Comparison of ENCODE assay signal across 8 cellular contexts in the genomic region with DNA sequence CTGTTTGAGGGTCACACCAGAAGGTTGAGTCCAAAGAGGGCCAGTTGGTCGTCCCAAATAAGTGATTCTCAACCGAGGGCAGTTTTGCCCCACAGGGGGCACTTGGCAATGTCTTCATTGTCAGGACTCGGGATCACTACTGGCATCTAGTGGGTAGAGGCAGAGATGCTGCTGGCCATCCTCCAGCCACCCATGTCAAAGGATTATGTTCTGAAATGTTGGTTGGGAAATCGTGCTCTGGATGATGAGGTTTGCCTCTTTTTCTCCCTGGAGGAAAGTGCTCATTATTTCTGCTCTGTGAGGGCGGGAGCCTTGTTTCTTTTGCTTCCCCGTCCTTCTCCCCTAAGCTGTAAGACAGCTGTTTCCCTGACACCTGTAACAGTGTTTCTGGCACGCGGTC. TPM values are rescaled to one million over a fixed set of nuclear protein-coding genes. Genes with fewer than 3 reads are reported as not detected.
DNase-seq lines count a peak whose midpoint lies in the region; ATAC-seq, FAIRE-seq and TF ChIP-seq lines count a peak whose summit lies in the region.

No MANE protein-coding gene starts in this region.

- H3K9ac ChIP-seq in astrocyte (ENCODE audit: low read length) = no peak overlapping the region

- FAIRE-seq in astrocyte (lab: Jason Lieb, UNC) = peak; percentile 73
- no peak for FAIRE-seq in small intestine (lab: Jason Lieb, UNC)

- H4K20me1 ChIP-seq in astrocyte (ENCODE audit: insufficient read depth, low read length) = no peaks in the 10 kb centered on the region

- H3K4me3 ChIP-seq in GM12875 (ENCODE audit: low read depth, low read length) = no peak overlapping the region
- no peak overlapping the region for H3K4me3 ChIP-seq in astrocyte (ENCODE audit: insufficient read depth, low read depth, low read length)
- no peak overlapping the region for H3K4me3 ChIP-seq in small intestine (ENCODE audit: low read depth in 1 of 2, low read length in 2 of 2)

- no peak overlapping the region for H3K27ac ChIP-seq in astrocyte (ENCODE audit: low read depth, low read length)
- peak overlapping the region in 1 of 2 donors; percentile 36 for H3K27ac ChIP-seq in small intestine (ENCODE audit: low read depth in 1 of 2, low read length in 1 of 2)

- peaks cover 16% of the 10 kb centered on the region for H3K79me2 ChIP-seq in astrocyte (ENCODE audit: insufficient read depth, low read length)

- no peak overlapping the region for H3K27ac Mint-ChIP-seq in astrocyte (ENCODE audit: unreplicated experiment)

- H3K4me3 Mint-ChIP-seq in astrocyte (ENCODE audit: unreplicated experiment) = no peak overlapping the region

- peaks cover 5% of the 10 kb centered on the region for H3K36me3 Mint-ChIP-seq in astrocyte (ENCODE audit: low read depth, unreplicated experiment)

- H2AFZ ChIP-seq in astrocyte (ENCODE audit: low read depth, low read length) = no peak overlapping the region

- H3K27me3 Mint-ChIP-seq in astrocyte (ENCODE audit: low read depth, unreplicated experiment) = no peaks in the 10 kb centered on the region

- H3K4me1 Mint-ChIP-seq in astrocyte (ENCODE audit: low read depth, unreplicated experiment) = peaks cover 4% of the 10 kb centered on the region

- H3K4me2 ChIP-seq in astrocyte (ENCODE audit: low read length) = no peak overlapping the region

- no peak for ATAC-seq in HG03520 (IDR thresholded peaks at IDR 0.05; ENCODE audit: unreplicated experiment)

- WGBS in small intestine, 3 donors = 16 to 37% (median 21%) methylated on average over 7 to 8 of the region's 8 CpGs

- no peaks in the 10 kb centered on the region for H3K9me3 Mint-ChIP-seq in astrocyte (ENCODE audit: unreplicated experiment)

- no peaks in the 10 kb centered on the region for H3K27me3 ChIP-seq in astrocyte (ENCODE audit: insufficient read depth, low read length)
- H3K27me3 ChIP-seq in small intestine (ENCODE audit: control insufficient read depth in 2 of 2, insufficient read depth in 2 of 2, low read length in 2 of 2) = no peaks in the 10 kb centered on the region

- DNase-seq in Ammon's horn (ENCODE audit: low spot score) (peak; percentile 90), NCI-H226 (peak; percentile 63), astrocyte (ENCODE audit: low read depth) (peak; percentile 52), hippocampal formation (lab: John Stamatoyannopoulos, UW) (peak; percentile 61 to 77), small intestine (peak; percentile 53), DMS79 (lab: John Stamatoyannopoulos, UW) (no peak)

- no peaks in the 10 kb centered on the region for H3K9me3 ChIP-seq in astrocyte (ENCODE audit: insufficient read depth, low read depth, low read length)
- H3K9me3 ChIP-seq in small intestine (ENCODE audit: control insufficient read depth, low read depth) = no peaks in the 10 kb centered on the region

- TF ChIP-seq CTCF in GM12875 (IDR thresholded peaks at IDR 0.05; ENCODE audit: borderline replicate concordance, insufficient read depth, low read depth, low read length) (peak; percentile 58), astrocyte (IDR thresholded peaks at IDR 0.05; ENCODE audit: insufficient read depth, low read depth, low read length) (peak; percentile 75)

- H3K36me3 ChIP-seq in astrocyte (ENCODE audit: insufficient read depth, low read length) = peaks cover 4% of the 10 kb centered on the region
- H3K36me3 ChIP-seq in small intestine (ENCODE audit: control insufficient read depth in 2 of 2, insufficient read depth in 2 of 2, low read length in 2 of 2) = no peaks in the 10 kb centered on the region

- H3K4me1 ChIP-seq in astrocyte (ENCODE audit: insufficient read depth, low read length) (peaks cover 14% of the 10 kb centered on the region), small intestine (ENCODE audit: control insufficient read depth in 2 of 2, insufficient read depth in 1 of 2, low read depth in 1 of 2, low read length in 1 of 2) (peaks cover 5 to 7% of the 10 kb centered on the region in 2 donors)

RNA-seq across cellular contexts. Expression of a gene that starts 3.6 kb away (rescaled TPM):
- total RNA-seq in astrocyte = 7.8 and 8.0 TPM in 2 replicates
- 10 to 100 TPM in 1 of 3 donors, 1 to 10 TPM in 2; 7.8 to 21.7 (median 8.8) TPM for polyA plus RNA-seq in small intestine

RNA-seq across cellular contexts. Expression of a gene that starts 18.1 kb away (rescaled TPM):
- 8.3 and 9.3 TPM in 2 replicates for total RNA-seq in astrocyte
- 1 to 10 TPM; 2.9 to 6.4 (median 3.0) TPM for polyA plus RNA-seq in small intestine

RNA-seq across cellular contexts. Expression of a gene that starts 39.6 kb away (rescaled TPM):
- 34.9 and 37.8 TPM in 2 replicates for total RNA-seq in astrocyte
- 10 to 100 TPM; 30.9 to 39.7 (median 37.4) TPM for polyA plus RNA-seq in small intestine

RNA-seq across cellular contexts. Expression of a gene that starts 39.6 kb away (rescaled TPM):
- total RNA-seq in astrocyte = 19.9 and 23.1 TPM in 2 replicates
- polyA plus RNA-seq in small intestine = 1 to 10 TPM; 3.2 to 7.7 (median 7.4) TPM
